1 cellular context compared by ENCODE assay signal in the genomic region with DNA sequence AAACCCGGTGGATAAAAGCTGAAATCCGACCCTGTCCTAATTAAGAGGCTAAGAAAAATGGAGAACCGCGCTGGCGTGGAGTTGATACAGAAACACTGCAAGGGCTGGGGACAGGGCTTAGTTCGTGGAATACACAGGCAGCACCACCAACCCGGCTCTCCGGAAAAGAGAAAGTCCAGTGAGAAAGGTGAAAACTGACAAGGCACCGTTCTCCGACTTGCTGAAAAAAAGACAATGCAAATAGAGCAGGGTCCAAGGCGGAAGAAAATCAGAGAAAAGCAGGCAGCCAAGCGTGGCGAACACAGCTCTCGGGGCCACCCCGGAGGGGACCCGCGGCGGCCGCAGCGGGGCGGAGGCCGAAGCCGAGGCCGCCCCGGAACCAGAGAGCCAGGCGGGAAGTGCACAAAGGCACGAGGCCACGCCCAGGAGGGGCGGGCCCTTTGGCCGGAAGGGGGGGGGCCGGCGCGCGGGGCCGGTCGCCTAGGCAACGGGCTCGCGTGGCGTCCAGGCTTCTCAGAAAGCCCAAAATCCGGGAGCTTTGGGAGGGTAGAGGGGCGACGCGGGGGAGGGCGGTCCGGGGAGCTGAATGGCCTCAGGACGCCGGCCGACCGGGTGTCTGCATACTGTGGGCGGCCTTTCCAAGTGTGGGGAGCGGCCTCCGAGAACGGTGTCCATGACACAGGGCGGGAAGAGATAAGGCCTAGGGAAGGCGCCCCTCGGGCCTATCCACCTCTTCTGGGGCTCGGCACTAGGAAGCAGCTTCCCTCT.
TF ChIP-seq lines count a peak whose summit lies in the region.

No MANE protein-coding gene starts in this region.

TF ChIP-seq in HepG2, 621 proteins besides CTCF, POLR2A, EP300 and RAD21 (continued from another document):
- TF ChIP-seq, protein P1, sequence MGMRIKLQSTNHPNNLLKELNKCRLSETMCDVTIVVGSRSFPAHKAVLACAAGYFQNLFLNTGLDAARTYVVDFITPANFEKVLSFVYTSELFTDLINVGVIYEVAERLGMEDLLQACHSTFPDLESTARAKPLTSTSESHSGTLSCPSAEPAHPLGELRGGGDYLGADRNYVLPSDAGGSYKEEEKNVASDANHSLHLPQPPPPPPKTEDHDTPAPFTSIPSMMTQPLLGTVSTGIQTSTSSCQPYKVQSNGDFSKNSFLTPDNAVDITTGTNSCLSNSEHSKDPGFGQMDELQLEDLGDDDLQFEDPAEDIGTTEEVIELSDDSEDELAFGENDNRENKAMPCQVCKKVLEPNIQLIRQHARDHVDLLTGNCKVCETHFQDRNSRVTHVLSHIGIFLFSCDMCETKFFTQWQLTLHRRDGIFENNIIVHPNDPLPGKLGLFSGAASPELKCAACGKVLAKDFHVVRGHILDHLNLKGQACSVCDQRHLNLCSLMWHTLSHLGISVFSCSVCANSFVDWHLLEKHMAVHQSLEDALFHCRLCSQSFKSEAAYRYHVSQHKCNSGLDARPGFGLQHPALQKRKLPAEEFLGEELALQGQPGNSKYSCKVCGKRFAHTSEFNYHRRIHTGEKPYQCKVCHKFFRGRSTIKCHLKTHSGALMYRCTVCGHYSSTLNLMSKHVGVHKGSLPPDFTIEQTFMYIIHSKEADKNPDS (CRISPR knock-in tag; IDR thresholded peaks at IDR 0.05) = no peak
- TF ChIP-seq HNF4A (CRISPR knock-in tag; IDR thresholded peaks at IDR 0.05) (peak; percentile 39; the same call in 1 of the 2 replicates), EEA1 (CRISPR knock-in tag; IDR thresholded peaks at IDR 0.05; ENCODE audit: borderline replicate concordance) (0 out of 2 replicates have a peak, but pooled peaks have one; percentile 82), PHF8 (CRISPR knock-in tag; IDR thresholded peaks at IDR 0.05) (peak; percentile 70), HNRNPK (IDR thresholded peaks at IDR 0.05; ENCODE audit: low read depth, low read length, poor library complexity, severe bottlenecking) (peak; percentile 29), KDM4B (CRISPR knock-in tag; IDR thresholded peaks at IDR 0.05) (no peak), RORA (CRISPR knock-in tag; IDR thresholded peaks at IDR 0.05) (no peak), KLF11 (CRISPR knock-in tag; IDR thresholded peaks at IDR 0.05) (no peak; the same call in 1 of the 2 replicates), TAF1 (CRISPR knock-in tag; IDR thresholded peaks at IDR 0.05) (peak; percentile 68), ZNF841 (CRISPR knock-in tag; IDR thresholded peaks at IDR 0.05; ENCODE audit: borderline replicate concordance) (0 out of 2 replicates have a peak, but pooled peaks have one; percentile 58), ATF7-NPFF (CRISPR knock-in tag; IDR thresholded peaks at IDR 0.05; ENCODE audit: low read depth) (no peak), IKZF4 (CRISPR knock-in tag; IDR thresholded peaks at IDR 0.05; ENCODE audit: borderline replicate concordance, low read depth, not compliant biosample characterization) (no peak), GABPA (IDR thresholded peaks at IDR 0.05; ENCODE audit: low read depth, low read length) (no peak), GABPA (CRISPR knock-in tag; IDR thresholded peaks at IDR 0.05; ENCODE audit: low read depth) (peak; percentile 59), CBFB (CRISPR knock-in tag; IDR thresholded peaks at IDR 0.05) (0 out of 2 replicates have a peak, but pooled peaks have one; percentile 31), AKAP8 (CRISPR knock-in tag; IDR thresholded peaks at IDR 0.05) (no peak), MED1 (CRISPR knock-in tag; IDR thresholded peaks at IDR 0.05) (peak; percentile 56), KDM5B (CRISPR knock-in tag; IDR thresholded peaks at IDR 0.05; ENCODE audit: borderline replicate concordance) (no peak; the same call in 1 of the 2 replicates), ZNF766 (CRISPR knock-in tag; IDR thresholded peaks at IDR 0.05; ENCODE audit: borderline replicate concordance) (0 out of 2 replicates have a peak, but pooled peaks have one; percentile 21), ZNF547 (CRISPR knock-in tag; IDR thresholded peaks at IDR 0.05) (no peak)
- TF ChIP-seq, protein P2, sequence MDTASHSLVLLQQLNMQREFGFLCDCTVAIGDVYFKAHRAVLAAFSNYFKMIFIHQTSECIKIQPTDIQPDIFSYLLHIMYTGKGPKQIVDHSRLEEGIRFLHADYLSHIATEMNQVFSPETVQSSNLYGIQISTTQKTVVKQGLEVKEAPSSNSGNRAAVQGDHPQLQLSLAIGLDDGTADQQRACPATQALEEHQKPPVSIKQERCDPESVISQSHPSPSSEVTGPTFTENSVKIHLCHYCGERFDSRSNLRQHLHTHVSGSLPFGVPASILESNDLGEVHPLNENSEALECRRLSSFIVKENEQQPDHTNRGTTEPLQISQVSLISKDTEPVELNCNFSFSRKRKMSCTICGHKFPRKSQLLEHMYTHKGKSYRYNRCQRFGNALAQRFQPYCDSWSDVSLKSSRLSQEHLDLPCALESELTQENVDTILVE (CRISPR knock-in tag; IDR thresholded peaks at IDR 0.05) = peak; percentile 85
- TF ChIP-seq, protein P3, sequence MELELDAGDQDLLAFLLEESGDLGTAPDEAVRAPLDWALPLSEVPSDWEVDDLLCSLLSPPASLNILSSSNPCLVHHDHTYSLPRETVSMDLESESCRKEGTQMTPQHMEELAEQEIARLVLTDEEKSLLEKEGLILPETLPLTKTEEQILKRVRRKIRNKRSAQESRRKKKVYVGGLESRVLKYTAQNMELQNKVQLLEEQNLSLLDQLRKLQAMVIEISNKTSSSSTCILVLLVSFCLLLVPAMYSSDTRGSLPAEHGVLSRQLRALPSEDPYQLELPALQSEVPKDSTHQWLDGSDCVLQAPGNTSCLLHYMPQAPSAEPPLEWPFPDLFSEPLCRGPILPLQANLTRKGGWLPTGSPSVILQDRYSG (CRISPR knock-in tag; IDR thresholded peaks at IDR 0.05) = no peak
- TF ChIP-seq, protein P4, sequence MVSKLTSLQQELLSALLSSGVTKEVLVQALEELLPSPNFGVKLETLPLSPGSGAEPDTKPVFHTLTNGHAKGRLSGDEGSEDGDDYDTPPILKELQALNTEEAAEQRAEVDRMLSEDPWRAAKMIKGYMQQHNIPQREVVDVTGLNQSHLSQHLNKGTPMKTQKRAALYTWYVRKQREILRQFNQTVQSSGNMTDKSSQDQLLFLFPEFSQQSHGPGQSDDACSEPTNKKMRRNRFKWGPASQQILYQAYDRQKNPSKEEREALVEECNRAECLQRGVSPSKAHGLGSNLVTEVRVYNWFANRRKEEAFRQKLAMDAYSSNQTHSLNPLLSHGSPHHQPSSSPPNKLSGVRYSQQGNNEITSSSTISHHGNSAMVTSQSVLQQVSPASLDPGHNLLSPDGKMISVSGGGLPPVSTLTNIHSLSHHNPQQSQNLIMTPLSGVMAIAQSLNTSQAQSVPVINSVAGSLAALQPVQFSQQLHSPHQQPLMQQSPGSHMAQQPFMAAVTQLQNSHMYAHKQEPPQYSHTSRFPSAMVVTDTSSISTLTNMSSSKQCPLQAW (CRISPR knock-in tag; IDR thresholded peaks at IDR 0.05) = 0 out of 2 replicates have a peak, but pooled peaks have one; percentile 33
- TF ChIP-seq, protein P5, sequence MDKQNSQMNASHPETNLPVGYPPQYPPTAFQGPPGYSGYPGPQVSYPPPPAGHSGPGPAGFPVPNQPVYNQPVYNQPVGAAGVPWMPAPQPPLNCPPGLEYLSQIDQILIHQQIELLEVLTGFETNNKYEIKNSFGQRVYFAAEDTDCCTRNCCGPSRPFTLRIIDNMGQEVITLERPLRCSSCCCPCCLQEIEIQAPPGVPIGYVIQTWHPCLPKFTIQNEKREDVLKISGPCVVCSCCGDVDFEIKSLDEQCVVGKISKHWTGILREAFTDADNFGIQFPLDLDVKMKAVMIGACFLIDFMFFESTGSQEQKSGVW (CRISPR knock-in tag; IDR thresholded peaks at IDR 0.05; ENCODE audit: borderline replicate concordance) = 0 out of 2 replicates have a peak, but pooled peaks have one; percentile 36
- TF ChIP-seq, protein P6, sequence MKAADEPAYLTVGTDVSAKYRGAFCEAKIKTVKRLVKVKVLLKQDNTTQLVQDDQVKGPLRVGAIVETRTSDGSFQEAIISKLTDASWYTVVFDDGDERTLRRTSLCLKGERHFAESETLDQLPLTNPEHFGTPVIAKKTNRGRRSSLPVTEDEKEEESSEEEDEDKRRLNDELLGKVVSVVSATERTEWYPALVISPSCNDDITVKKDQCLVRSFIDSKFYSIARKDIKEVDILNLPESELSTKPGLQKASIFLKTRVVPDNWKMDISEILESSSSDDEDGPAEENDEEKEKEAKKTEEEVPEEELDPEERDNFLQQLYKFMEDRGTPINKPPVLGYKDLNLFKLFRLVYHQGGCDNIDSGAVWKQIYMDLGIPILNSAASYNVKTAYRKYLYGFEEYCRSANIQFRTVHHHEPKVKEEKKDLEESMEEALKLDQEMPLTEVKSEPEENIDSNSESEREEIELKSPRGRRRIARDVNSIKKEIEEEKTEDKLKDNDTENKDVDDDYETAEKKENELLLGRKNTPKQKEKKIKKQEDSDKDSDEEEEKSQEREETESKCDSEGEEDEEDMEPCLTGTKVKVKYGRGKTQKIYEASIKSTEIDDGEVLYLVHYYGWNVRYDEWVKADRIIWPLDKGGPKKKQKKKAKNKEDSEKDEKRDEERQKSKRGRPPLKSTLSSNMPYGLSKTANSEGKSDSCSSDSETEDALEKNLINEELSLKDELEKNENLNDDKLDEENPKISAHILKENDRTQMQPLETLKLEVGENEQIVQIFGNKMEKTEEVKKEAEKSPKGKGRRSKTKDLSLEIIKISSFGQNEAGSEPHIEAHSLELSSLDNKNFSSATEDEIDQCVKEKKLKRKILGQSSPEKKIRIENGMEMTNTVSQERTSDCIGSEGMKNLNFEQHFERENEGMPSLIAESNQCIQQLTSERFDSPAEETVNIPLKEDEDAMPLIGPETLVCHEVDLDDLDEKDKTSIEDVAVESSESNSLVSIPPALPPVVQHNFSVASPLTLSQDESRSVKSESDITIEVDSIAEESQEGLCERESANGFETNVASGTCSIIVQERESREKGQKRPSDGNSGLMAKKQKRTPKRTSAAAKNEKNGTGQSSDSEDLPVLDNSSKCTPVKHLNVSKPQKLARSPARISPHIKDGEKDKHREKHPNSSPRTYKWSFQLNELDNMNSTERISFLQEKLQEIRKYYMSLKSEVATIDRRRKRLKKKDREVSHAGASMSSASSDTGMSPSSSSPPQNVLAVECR (CRISPR knock-in tag; IDR thresholded peaks at IDR 0.05; ENCODE audit: borderline replicate concordance) = peak; percentile 89
